In genomic region chr5:32174011-32174866, GRCh38 we compare ENCODE assay signal across 8 cellular contexts. TPM values are rescaled to one million over a fixed set of nuclear protein-coding genes. Genes with fewer than 3 reads are reported as not detected.
DNase-seq lines count a peak whose midpoint lies in the region; ATAC-seq lines count a peak whose summit lies in the region.

TSS of gene GOLPH3 (minus strand) at chr5:32174319. CDS start at chr5:32174034, 285 bp downstream.

- peak; percentile 84 for ATAC-seq in HG03439 (IDR thresholded peaks at IDR 0.05; ENCODE audit: unreplicated experiment)

- peak; percentile 82 to 85 for DNase-seq in AML-193 (lab: John Stamatoyannopoulos, UW)
- DNase-seq in GM19238 (ENCODE audit: insufficient read length, low spot score), result peak; percentile 87
- peak; percentile 85 for DNase-seq in NCI-H510A (lab: John Stamatoyannopoulos, UW)
- DNase-seq in activated CD4-positive, alpha-beta T cell treated with anti-CD3 and anti-CD28 coated beads for 1 hour, result peak; percentile 83
- peak; percentile 90 for DNase-seq in cerebellum (ENCODE audit: low spot score)
- DNase-seq in kidney glomerular epithelial cell (lab: John Stamatoyannopoulos, UW), result peak; percentile 74
- DNase-seq in stimulated activated CD4-positive, alpha-beta T cell treated with anti-CD3 and anti-CD28 coated beads, Interleukin-15, amount 100 ng/mL, for 48 hours (ENCODE audit: low read depth in 2 of 2), result peak; percentile 91 to 95

RNA-seq across cellular contexts. Expression of gene GOLPH3, which starts in this region (rescaled TPM):
- 45.9 TPM for total RNA-seq in cerebellum

Comparison
In these comparisons a context has a peak if more than half of its experiments do, and no peak if none do; other contexts are left out.
1. Peak in every context shown above with its lines: DNase-seq and ATAC-seq.